In genomic region chr5:133277744-133278143, GRCh38 we compare ENCODE assay signal across 26 cellular contexts.
DNase-seq lines count a peak whose midpoint lies in the region; ATAC-seq, FAIRE-seq and TF ChIP-seq lines count a peak whose summit lies in the region.
"Had no signal": no experiment of that assay in that cellular context is flagged by ENCODE, and none has a peak within 500 bp of the region (broad histone marks: within the 10 kb centered on the region; RNA-seq: fewer than 3 reads in every experiment).

No MANE protein-coding gene starts in this region.

- CTCF ChIA-PET in RWPE1 (lab: Yijun Ruan, JAX): interaction anchor here (0.6 to 0.9 kb wide), 2 partner anchors 10 to 266 kb away, joined by 3 read pairs; no protein-coding TSS in a partner anchor
- CTCF ChIA-PET in K562 (lab: Yijun Ruan, JAX; ENCODE audit: low intra/inter-chr PET ratio): no interaction called here

- H3K9me3 ChIP-seq in K562 (replicated peaks; ENCODE audit: control insufficient read depth, insufficient read depth, low read depth, low read length) (no peaks in the 10 kb centered on the region), neuronal stem cell (replicated peaks in 1 of 2; ENCODE audit: control insufficient read depth in 2 of 2, insufficient read depth in 1 of 2, low read depth in 1 of 2, low read length in 2 of 2) (peaks cover 0 to 4% of the 10 kb centered on the region in 2 donors)
- H3K9me3 ChIP-seq: BE2C had no signal

- TF ChIP-seq POLR2A in K562 (conservative IDR thresholded peaks at IDR 0.05): no peak

- TF ChIP-seq RAD21 in K562 (CRISPR knock-in tag; conservative IDR thresholded peaks at IDR 0.05 in 1 of 2, IDR thresholded peaks at IDR 0.05 in 1 of 2): no peak

- DNase-seq in RWPE1 (ENCODE audit: low spot score) (no peak), K562 (ENCODE audit: extremely low read depth in 1 of 4, low spot score in 3 of 4) (no peak), neuronal stem cell (ENCODE audit: low spot score) (no peak), NCI-H526 treated with DMSO at 0.1 percent for 48 hours (lab: John Stamatoyannopoulos, UW) (no peak), GM19240 (ENCODE audit: insufficient read length, low spot score) (no peak)
- DNase-seq: 8988T; ACHN; BE2C; C1 segment of cervical spinal cord; CD4-positive, alpha-beta memory T cell; CD4-positive, CD25-positive, alpha-beta regulatory T cell; CD8-positive, alpha-beta memory T cell; COR-L47; DMS 273 treated with DMSO at 0.1 percent for 48 hours; DMS153; DMS53; DMS79; DND-41; EL; GDM1 had no signal

- TF ChIP-seq CTCF in RWPE1 (conservative IDR thresholded peaks at IDR 0.05; ENCODE audit: low read depth): no peak
- TF ChIP-seq CTCF in K562 (IDR thresholded peaks at IDR 0.05 in 2 of 3, conservative IDR thresholded peaks at IDR 0.05 in 1 of 3; ENCODE audit: insufficient read depth in 2 of 3, low read depth in 1 of 3, low read length in 3 of 3): no peak

- H3K27ac ChIP-seq in RWPE1 (peak overlapping the region; percentile 21), K562 (ENCODE audit: extremely low read depth, low read depth, low read length) (no peak overlapping the region), neuronal stem cell (replicated peaks; ENCODE audit: low read length) (no peak overlapping the region)
- H3K27ac ChIP-seq: BLaER1 had no signal

- no peak overlapping the region for H3K14ac ChIP-seq in neuronal stem cell (ENCODE audit: low read length)

- BruUV-seq in K562 (replicated peaks; lab: Mats Ljungman, UMichigan): no TSS peak

- no peak overlapping the region for H3K23ac ChIP-seq in neuronal stem cell (ENCODE audit: low read depth, low read length, poor library complexity)

- H3K9ac ChIP-seq in K562 (ENCODE audit: insufficient read depth in 1 of 2, low read depth in 2 of 2, low read length in 2 of 2): no peak overlapping the region
- H3K9ac ChIP-seq in neuronal stem cell (ENCODE audit: low read depth, low read length, poor library complexity): no peak overlapping the region
- H3K9ac ChIP-seq: BLaER1 had no signal

- no peak overlapping the region for H2BK15ac ChIP-seq in neuronal stem cell (ENCODE audit: low read length)

- H2BK12ac ChIP-seq in neuronal stem cell (ENCODE audit: low read length): no peak overlapping the region

- H3K9me1 ChIP-seq in K562 (ENCODE audit: control insufficient read depth, insufficient read depth, low read length): no peaks in the 10 kb centered on the region

- H3K36me3 ChIP-seq in K562 (ENCODE audit: control insufficient read depth, insufficient read depth, low read length) (no peaks in the 10 kb centered on the region), neuronal stem cell (replicated peaks in 1 of 2; ENCODE audit: control insufficient read depth in 2 of 2, insufficient read depth in 2 of 2, low read length in 2 of 2) (no peaks in the 10 kb centered on the region)
- H3K36me3 ChIP-seq: BE2C, BLaER1 had no signal

- intact Hi-C loops in K562 (cut with micrococcal nuclease): no loop called here

- ATAC-seq in K562 (peak; percentile 40), GM21526 (IDR thresholded peaks at IDR 0.05; ENCODE audit: low FRiP score, unreplicated experiment) (no peak)
- ATAC-seq: GM12878 had no signal

- no peak for TF ChIP-seq EP300 in K562 (IDR thresholded peaks at IDR 0.05; ENCODE audit: low read length)

- H3K79me1 ChIP-seq in neuronal stem cell (ENCODE audit: low read depth, low read length): no peaks in the 10 kb centered on the region

- no peak overlapping the region for H3K4ac ChIP-seq in neuronal stem cell (ENCODE audit: low read length)

- no peaks in the 10 kb centered on the region for H3K79me2 ChIP-seq in K562 (ENCODE audit: control insufficient read depth, insufficient read depth, low read length)

- no peak overlapping the region for H3K4me3 ChIP-seq in K562
- no peak overlapping the region for H3K4me3 ChIP-seq in neuronal stem cell (ENCODE audit: low read length in 2 of 2)
- H3K4me3 ChIP-seq: BLaER1, GM12878 had no signal

- H4K91ac ChIP-seq in neuronal stem cell (ENCODE audit: low read depth, low read length, poor library complexity): no peak overlapping the region

- in situ Hi-C loops in K562 (cut with MboI): no loop called here

- no peak overlapping the region for H3K18ac ChIP-seq in neuronal stem cell (ENCODE audit: low read length)

- peak overlapping the region; percentile 10 for H2AK5ac ChIP-seq in neuronal stem cell (ENCODE audit: low read depth, low read length)

- WGBS in K562 (ENCODE audit: insufficient coverage, low coverage, missing lambda C conversion rate): 9% methylated on average over 8 of the region's 8 CpGs
- no CpG with 5 or more reads among the region's 8 CpGs for WGBS in neuronal stem cell (ENCODE audit: extremely low coverage in 2 of 2, insufficient read length in 2 of 2, insufficient replicate concordance in 1 of 2), 2 donors

- peaks cover 15 to 35% of the 10 kb centered on the region in 2 experiments; a peak in 4 of 5 replicates for H3K27me3 ChIP-seq in K562 (ENCODE audit: control insufficient read depth in 2 of 2, insufficient read depth in 2 of 2, low read length in 2 of 2)
- H3K27me3 ChIP-seq in neuronal stem cell (ENCODE audit: control insufficient read depth in 3 of 3, insufficient read depth in 3 of 3, low read depth in 1 of 3, low read length in 3 of 3): peaks cover 0 to 3% (median 0%) of the 10 kb centered on the region in 3 experiments
- H3K27me3 ChIP-seq: BE2C, BLaER1 had no signal

- POLR2A ChIA-PET in RWPE1 (lab: Yijun Ruan, JAX; ENCODE audit: low non-redundant PET): no interaction called here
- POLR2A ChIA-PET in K562 (lab: Yijun Ruan, JAX): interaction anchor here (0.6 to 1.1 kb wide), 4 partner anchors 15 to 146 kb away, joined by 3 to 4 read pairs (median 3); no protein-coding TSS in a partner anchor

- no peaks in the 10 kb centered on the region; a peak in 1 of 5 replicates for H3K4me1 ChIP-seq in K562 (replicated peaks in 1 of 2; ENCODE audit: control insufficient read depth in 2 of 2, insufficient read depth in 2 of 2, low read length in 2 of 2)
- H3K4me1 ChIP-seq in neuronal stem cell (ENCODE audit: control insufficient read depth in 2 of 2, insufficient read depth in 1 of 2, low read depth in 1 of 2, low read length in 2 of 2): peaks cover 0 to 10% of the 10 kb centered on the region in 2 donors
- H3K4me1 ChIP-seq: BE2C had no signal

- no peak overlapping the region; the same call in 1 of the 2 replicates for H3K4me2 ChIP-seq in K562 (ENCODE audit: insufficient read depth, low read length)
- H3K4me2 ChIP-seq in neuronal stem cell (ENCODE audit: insufficient read depth, low read length, poor library complexity, severe bottlenecking): no peak overlapping the region
- H3K4me2 ChIP-seq: BLaER1 had no signal

- no peak overlapping the region for H4K8ac ChIP-seq in neuronal stem cell (ENCODE audit: low read depth, low read length)

- no peak overlapping the region for H2BK5ac ChIP-seq in neuronal stem cell (ENCODE audit: low read length)

- H2BK120ac ChIP-seq in neuronal stem cell (ENCODE audit: low read depth, low read length): no peak overlapping the region

- H2AFZ ChIP-seq in K562 (ENCODE audit: low read depth, low read length): 0 out of 2 replicates have a peak overlapping the region, but pooled peaks have one; percentile 16
- no peak overlapping the region for H2AFZ ChIP-seq in neuronal stem cell (ENCODE audit: low read length)

- 0 out of 2 replicates have a peak, but pooled peaks cover 2% of the 10 kb centered on the region for H4K20me1 ChIP-seq in K562 (replicated peaks; ENCODE audit: control insufficient read depth, insufficient read depth, low read length)
- H4K20me1 ChIP-seq: BLaER1 had no signal

- FAIRE-seq in K562 (lab: Jason Lieb, UNC): no peak
- FAIRE-seq: A204.1, GM12878, GM12892, GM18507 had no signal

TF ChIP-seq in K562, 482 proteins besides CTCF, POLR2A, EP300 and RAD21 (continues in another document):
- TF ChIP-seq ZNF766 (CRISPR knock-in tag; conservative IDR thresholded peaks at IDR 0.05): 0 out of 2 replicates have a peak, but pooled peaks have one; percentile 33
- no peak for TF ChIP-seq NR2C2 (CRISPR knock-in tag; IDR thresholded peaks at IDR 0.05)
- TF ChIP-seq NR2C2 (tag; IDR thresholded peaks at IDR 0.05): peak; percentile 19; the same call in 1 of the 2 replicates
- peak; percentile 55; the same call in 1 of the 2 replicates for TF ChIP-seq MYC (IDR thresholded peaks at IDR 0.05; ENCODE audit: low read depth, low read length)
- TF ChIP-seq MYC (CRISPR knock-in tag; IDR thresholded peaks at IDR 0.05; ENCODE audit: borderline replicate concordance, low read depth): no peak
- no peak for TF ChIP-seq MIER1 (IDR thresholded peaks at IDR 0.05; ENCODE audit: low read depth)
- TF ChIP-seq, protein P1, sequence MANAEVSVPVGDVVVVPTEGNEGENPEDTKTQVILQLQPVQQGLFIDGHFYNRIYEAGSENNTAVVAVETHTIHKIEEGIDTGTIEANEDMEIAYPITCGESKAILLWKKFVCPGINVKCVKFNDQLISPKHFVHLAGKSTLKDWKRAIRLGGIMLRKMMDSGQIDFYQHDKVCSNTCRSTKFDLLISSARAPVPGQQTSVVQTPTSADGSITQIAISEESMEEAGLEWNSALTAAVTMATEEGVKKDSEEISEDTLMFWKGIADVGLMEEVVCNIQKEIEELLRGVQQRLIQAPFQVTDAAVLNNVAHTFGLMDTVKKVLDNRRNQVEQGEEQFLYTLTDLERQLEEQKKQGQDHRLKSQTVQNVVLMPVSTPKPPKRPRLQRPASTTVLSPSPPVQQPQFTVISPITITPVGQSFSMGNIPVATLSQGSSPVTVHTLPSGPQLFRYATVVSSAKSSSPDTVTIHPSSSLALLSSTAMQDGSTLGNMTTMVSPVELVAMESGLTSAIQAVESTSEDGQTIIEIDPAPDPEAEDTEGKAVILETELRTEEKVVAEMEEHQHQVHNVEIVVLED (CRISPR knock-in tag; IDR thresholded peaks at IDR 0.05): 0 out of 2 replicates have a peak, but pooled peaks have one; percentile 13
- no peak for TF ChIP-seq SMAD1 (IDR thresholded peaks at IDR 0.05; ENCODE audit: low read depth, low read length, partially characterized antibody)
- TF ChIP-seq L3MBTL2 (IDR thresholded peaks at IDR 0.05): peak; percentile 77
- TF ChIP-seq SREBF2 (CRISPR knock-in tag; IDR thresholded peaks at IDR 0.05): no peak
